26 cellular contexts compared by ENCODE assay signal in the genomic region with DNA sequence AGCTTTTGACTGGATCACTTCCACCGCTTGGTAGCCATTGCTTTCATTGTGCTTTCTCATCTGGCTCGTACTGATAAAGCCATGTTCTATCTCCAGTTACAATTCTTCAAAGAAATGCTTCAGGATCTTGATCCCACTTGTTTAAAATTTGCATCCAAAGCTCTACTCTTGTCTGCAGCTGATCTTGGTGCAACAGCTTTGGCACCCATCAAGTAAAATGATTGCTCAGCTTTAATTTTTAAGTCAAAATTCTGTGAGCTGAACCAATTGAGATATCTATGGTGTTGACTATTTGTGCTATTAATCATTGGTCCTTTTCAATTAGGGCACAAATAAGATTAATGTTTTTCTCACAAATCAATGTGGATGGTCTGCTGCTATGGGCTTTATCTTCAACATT.
"Had no signal": no experiment of that assay in that cellular context is flagged by ENCODE, and none has a peak within 500 bp of the region (broad histone marks: within the 10 kb centered on the region; RNA-seq: fewer than 3 reads in every experiment).

No MANE protein-coding gene starts in this region.

- H3K36me3 ChIP-seq: esophagus squamous epithelium, gastrocnemius medialis, heart right ventricle, left lung, lower lobe of right lung had no signal

- ATAC-seq: effector memory CD8-positive, alpha-beta T cell; esophagus mucosa; gastrocnemius medialis; heart right ventricle; left cardiac atrium; left lung; left ventricle myocardium superior; lower lobe of right lung; naive thymus-derived CD4-positive, alpha-beta T cell had no signal

- H3K4me3 Mint-ChIP-seq: dendritic cell treated with granulocyte-macrophage colony-stimulating factor and Interleukin-4, amounts not matched to agents 40 ng/mL and 50 ng/mL, for 4 days; effector memory CD8-positive, alpha-beta T cell; endodermal cell; naive thymus-derived CD4-positive, alpha-beta T cell had no signal

- H3K9me3 ChIP-seq: gastrocnemius medialis had no signal

- H3K9me3 Mint-ChIP-seq: effector memory CD8-positive, alpha-beta T cell had no signal

- H3K27me3 Mint-ChIP-seq: effector memory CD8-positive, alpha-beta T cell; naive thymus-derived CD4-positive, alpha-beta T cell had no signal

- FAIRE-seq: endometrium, islet of Langerhans, keratinocyte had no signal

- DNase-seq: cortex of kidney; effector CD8-positive, alpha-beta T cell; effector memory CD8-positive, alpha-beta T cell; endodermal cell; erythroblast; esophagus squamous epithelium; foreskin fibroblast; foreskin melanocyte; gastrocnemius medialis; glutamatergic neuron; head of caudate nucleus; heart right ventricle; hippocampal formation; left cardiac atrium; left lung; left ventricle myocardium superior; lower lobe of right lung; mesendoderm; midbrain; naive thymus-derived CD4-positive, alpha-beta T cell had no signal

- H3K27ac Mint-ChIP-seq: dendritic cell treated with granulocyte-macrophage colony-stimulating factor and Interleukin-4, amounts not matched to agents 40 ng/mL and 50 ng/mL, for 4 days; endodermal cell; naive thymus-derived CD4-positive, alpha-beta T cell had no signal

- H3K4me1 ChIP-seq: gastrocnemius medialis, heart right ventricle, left lung, lower lobe of right lung had no signal

- H3K27me3 ChIP-seq: esophagus squamous epithelium, gastrocnemius medialis, heart right ventricle, left lung had no signal

- H3K27ac ChIP-seq: epithelial cell of prostate, esophagus squamous epithelium, gastrocnemius medialis, heart right ventricle, left lung, lower lobe of right lung had no signal

- H3K4me3 ChIP-seq: esophagus squamous epithelium, gastrocnemius medialis, heart right ventricle, left lung, lower lobe of right lung had no signal
